12 cellular contexts compared by ENCODE assay signal in genomic region chr16:17461951-17462729, GRCh38. TPM values are rescaled to one million over a fixed set of nuclear protein-coding genes. Genes with fewer than 3 reads are reported as not detected.
A peak's percentile ranks its signal among the peaks of the same experiment; 100 is the strongest.
DNase-seq lines count a peak whose midpoint lies in the region; ATAC-seq and TF ChIP-seq lines count a peak whose summit lies in the region.
"Had no signal": no experiment of that assay in that cellular context is flagged by ENCODE, and none has a peak within 500 bp of the region (broad histone marks: within the 10 kb centered on the region; RNA-seq: fewer than 3 reads in every experiment).

No MANE protein-coding gene starts in this region.

- POLR2A ChIA-PET in naive thymus-derived CD8-positive, alpha-beta T cell (lab: Charles Lee): interaction anchor here (0.6 to 1.4 kb wide), 2 partner anchors 20 to 239 kb away, joined by 3 to 4 read pairs; no protein-coding TSS in a partner anchor

- H3K9me3 Mint-ChIP-seq in naive thymus-derived CD8-positive, alpha-beta T cell: no peaks in the 10 kb centered on the region

- ATAC-seq in HG03354 (IDR thresholded peaks at IDR 0.05; ENCODE audit: poor library complexity, severe bottlenecking, unreplicated experiment): peak; percentile 47
- peak; percentile 24 to 29 for ATAC-seq in naive thymus-derived CD8-positive, alpha-beta T cell
- ATAC-seq: gastrocnemius medialis, left lung had no signal

- peak; percentile 40 for DNase-seq in RPMI8226
- no peak for DNase-seq in naive thymus-derived CD8-positive, alpha-beta T cell
- DNase-seq in H4 (ENCODE audit: low spot score): no peak
- DNase-seq in NCI-H510A treated with DMSO at 0.1 percent for 48 hours (lab: John Stamatoyannopoulos, UW): no peak
- no peak for DNase-seq in midbrain (lab: John Stamatoyannopoulos, UW)
- DNase-seq: gastrocnemius medialis, left lung, NCI-H446 treated with DMSO at 0.1 percent for 48 hours, ovary, stomach had no signal

- peak overlapping the region in 2 of 10 donors; percentile 12 to 37 for H3K4me3 Mint-ChIP-seq in naive thymus-derived CD8-positive, alpha-beta T cell

- no peaks in the 10 kb centered on the region for H3K27me3 Mint-ChIP-seq in naive thymus-derived CD8-positive, alpha-beta T cell

- peaks cover 0 to 38% (median 10%) of the 10 kb centered on the region in 3 donors for H3K36me3 Mint-ChIP-seq in naive thymus-derived CD8-positive, alpha-beta T cell

- H3K4me1 Mint-ChIP-seq in naive thymus-derived CD8-positive, alpha-beta T cell: peaks cover 28 to 72% (median 55%) of the 10 kb centered on the region in 4 donors

- H3K27ac Mint-ChIP-seq in naive thymus-derived CD8-positive, alpha-beta T cell: peak overlapping the region in 3 of 10 donors; percentile 39 to 70 (median 41)

- peak; percentile 36; the same call in 1 of the 3 replicates for TF ChIP-seq CTCF in GM12872 (IDR thresholded peaks at IDR 0.05; ENCODE audit: insufficient read depth, low read depth, low read length)

RNA-seq across cellular contexts. Expression of gene XYLT1, which starts 8.6 kb away (rescaled TPM):
- 10 to 100 TPM; 49.6 to 50.7 TPM for total RNA-seq in naive thymus-derived CD8-positive, alpha-beta T cell
- polyA plus RNA-seq in naive thymus-derived CD8-positive, alpha-beta T cell: 1 to 10 TPM in 1 of 3 donors, under 1 TPM in 2; 0.44 to 1.4 (median 0.73) TPM
- 7.1 and 8.3 TPM in 2 replicates for total RNA-seq in H4 (2014; rRNA removed; shearing (Covaris generic))
